In genomic region chr7:116524609-116525297, GRCh38 we compare ENCODE assay signal across 1 cellular context.
TF ChIP-seq lines count a peak whose summit lies in the region.

TSS of gene CAV1 (plus strand) at chr7:116525036. CDS start at chr7:116525063, 27 bp downstream.

TF ChIP-seq in A549, 52 proteins besides CTCF, POLR2A, EP300 and RAD21 (continued from another document):
- TF ChIP-seq MAX (IDR thresholded peaks at IDR 0.05) = peak; percentile 89
- TF ChIP-seq FOSL2 (IDR thresholded peaks at IDR 0.05) = peak; percentile 61; the same call in 1 of the 2 replicates
- TF ChIP-seq FOSL2 (CRISPR knock-in tag; IDR thresholded peaks at IDR 0.05) = peak; percentile 91
